Comparison of ENCODE assay signal across 9 cellular contexts in the genomic region with DNA sequence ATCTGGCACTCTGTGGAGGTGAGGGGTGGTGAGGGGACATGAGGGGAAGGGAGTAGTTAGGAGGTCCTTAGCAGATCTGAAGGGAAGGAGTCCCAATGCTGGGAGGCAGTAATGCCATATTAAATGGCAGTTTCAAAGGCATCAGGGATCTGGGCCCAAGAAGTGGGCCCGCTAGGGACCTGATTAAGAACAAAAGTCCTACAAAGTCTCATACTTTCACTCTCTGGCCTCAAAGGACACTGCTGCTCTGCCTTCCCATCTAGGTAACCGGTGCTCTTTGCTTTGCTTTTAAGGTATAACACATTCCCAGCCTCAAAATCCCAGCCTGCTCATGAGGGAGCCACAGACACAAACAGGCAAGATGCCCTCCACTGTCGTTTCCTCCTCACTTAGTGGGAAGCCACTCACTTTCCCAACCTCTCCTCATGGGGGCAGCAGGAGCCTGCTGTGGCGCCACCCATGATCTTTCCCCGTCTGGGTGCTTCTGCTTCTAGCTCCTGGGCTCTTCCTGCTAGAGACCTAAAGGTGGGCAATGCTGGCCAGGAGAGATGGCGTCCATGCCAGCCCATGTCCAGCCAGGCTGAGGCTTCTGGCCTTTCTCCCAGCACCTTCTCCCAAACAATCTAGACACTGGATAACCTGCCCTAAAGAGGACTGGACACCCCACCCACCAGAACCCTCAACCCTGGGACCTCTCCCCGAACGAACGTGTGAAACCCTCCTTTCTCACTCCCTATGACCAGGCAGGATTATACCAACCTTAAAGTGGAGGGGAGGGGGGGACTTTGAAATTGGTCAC.
DNase-seq lines count a peak whose midpoint lies in the region; FAIRE-seq and TF ChIP-seq lines count a peak whose summit lies in the region.
"Had no signal": no experiment of that assay in that cellular context is flagged by ENCODE, and none has a peak within 500 bp of the region (broad histone marks: within the 10 kb centered on the region; RNA-seq: fewer than 3 reads in every experiment).

No MANE protein-coding gene starts in this region.

- no peaks in the 10 kb centered on the region; the same call in 1 of the 2 replicates for H3K27me3 ChIP-seq in GM23248 (replicated peaks; ENCODE audit: insufficient read depth)
- no peaks in the 10 kb centered on the region for H3K27me3 ChIP-seq in SJCRH30
- no peaks in the 10 kb centered on the region for H3K27me3 ChIP-seq in bronchial epithelial cell (ENCODE audit: control insufficient read depth, insufficient read depth, low read length)

- no peaks in the 10 kb centered on the region for H3K9me3 ChIP-seq in GM23248 (ENCODE audit: low read depth)
- no peaks in the 10 kb centered on the region for H3K9me3 ChIP-seq in SJCRH30 (replicated peaks)

- H3K4me3 ChIP-seq in GM23248 = no peak overlapping the region
- no peak overlapping the region for H3K4me3 ChIP-seq in Jurkat, Clone E6-1 (ENCODE audit: low read length)
- no peak overlapping the region for H3K4me3 ChIP-seq in SJCRH30
- no peak overlapping the region for H3K4me3 ChIP-seq in bronchial epithelial cell (ENCODE audit: low read depth, low read length)

- H3K27ac ChIP-seq in GM23248 = no peak overlapping the region
- no peak overlapping the region for H3K27ac ChIP-seq in SJCRH30

- no peaks in the 10 kb centered on the region for H3K9me2 ChIP-seq in GM23248 (ENCODE audit: insufficient read depth)

- peak; percentile 70 for DNase-seq in activated naive CD4-positive, alpha-beta T cell treated with anti-CD3 and anti-CD28 coated beads for 36 hours
- no peak for DNase-seq in activated naive CD4-positive, alpha-beta T cell (lab: John Stamatoyannopoulos, UW)
- DNase-seq in GM23248 = peak; percentile 68
- DNase-seq in Jurkat, Clone E6-1 (ENCODE audit: low read depth, low spot score) = peak; percentile 38
- peak; percentile 77 to 86 for DNase-seq in SJCRH30
- peak; percentile 57 for DNase-seq in bronchial epithelial cell (ENCODE audit: low read depth)
- DNase-seq in kidney tubule cell (ENCODE audit: low spot score) = peak; percentile 82
- peak; percentile 29 to 42 for DNase-seq in stimulated activated CD8-positive, alpha-beta memory T cell treated with anti-CD3 and anti-CD28 coated beads, Interleukin-15, amount 100 ng/mL, for 48 hours (ENCODE audit: low read depth in 2 of 2)

- H3K36me3 ChIP-seq in GM23248 (ENCODE audit: low read depth) (no peaks in the 10 kb centered on the region), SJCRH30 (no peaks in the 10 kb centered on the region), bronchial epithelial cell (ENCODE audit: control insufficient read depth, insufficient read depth, low read length) (no peaks in the 10 kb centered on the region)

- no peaks in the 10 kb centered on the region for H3K9me3 Mint-ChIP-seq in activated naive CD4-positive, alpha-beta T cell treated with anti-CD3 and anti-CD28 coated beads for 36 hours
- H3K9me3 Mint-ChIP-seq: naive thymus-derived CD8-positive, alpha-beta T cell had no signal

- no peak overlapping the region for H3K9ac ChIP-seq in GM23248

- H3K27me3 Mint-ChIP-seq in activated naive CD4-positive, alpha-beta T cell treated with anti-CD3 and anti-CD28 coated beads for 36 hours (ENCODE audit: low read depth) = no peaks in the 10 kb centered on the region
- H3K27me3 Mint-ChIP-seq: naive thymus-derived CD8-positive, alpha-beta T cell had no signal

- FAIRE-seq in bronchial epithelial cell (lab: Jason Lieb, UNC) = no peak

- intact Hi-C loops in activated naive CD4-positive, alpha-beta T cell treated with anti-CD3 and anti-CD28 coated beads for 36 hours (cut with micrococcal nuclease) = loop anchor here (1.0 to 5.0 kb wide), 5 partner anchors 41 to 556 kb away; a partner anchor contains a TSS

- no peaks in the 10 kb centered on the region for H3K36me3 Mint-ChIP-seq in activated naive CD4-positive, alpha-beta T cell treated with anti-CD3 and anti-CD28 coated beads for 36 hours (ENCODE audit: low read depth)
- H3K36me3 Mint-ChIP-seq: naive thymus-derived CD8-positive, alpha-beta T cell had no signal

- H3K79me2 ChIP-seq in GM23248 (ENCODE audit: insufficient read depth) = no peaks in the 10 kb centered on the region

- CTCF ChIA-PET in activated naive CD4-positive, alpha-beta T cell treated with anti-CD3 and anti-CD28 coated beads for 36 hours (lab: Charles Lee) = interaction anchor here (0.6 to 4.1 kb wide), 5 partner anchors 45 to 438 kb away, joined by 3 to 23 read pairs (median 3); no protein-coding TSS in a partner anchor

- in situ Hi-C loops in GM23248 (cut with MboI) = loop anchor here (10.0 kb wide), 1 partner anchor 119 kb away; no protein-coding TSS in a partner anchor

- no peaks in the 10 kb centered on the region for H4K20me1 ChIP-seq in GM23248 (ENCODE audit: insufficient read depth)

- no peak overlapping the region for H3K4me3 Mint-ChIP-seq in activated naive CD4-positive, alpha-beta T cell treated with anti-CD3 and anti-CD28 coated beads for 36 hours
- H3K4me3 Mint-ChIP-seq: naive thymus-derived CD8-positive, alpha-beta T cell had no signal

- H3K4me2 ChIP-seq in GM23248 (ENCODE audit: unreplicated experiment) = no peak overlapping the region

- H2AFZ ChIP-seq in GM23248 = no peak overlapping the region

- H3F3A ChIP-seq in GM23248 (ENCODE audit: insufficient read depth) = no peaks in the 10 kb centered on the region

- H3K4me1 Mint-ChIP-seq in activated naive CD4-positive, alpha-beta T cell treated with anti-CD3 and anti-CD28 coated beads for 36 hours (ENCODE audit: low read depth) = peaks cover 3% of the 10 kb centered on the region

- TF ChIP-seq CTCF in bronchial epithelial cell (IDR thresholded peaks at IDR 0.05; ENCODE audit: insufficient read depth, low read length, severe bottlenecking) = peak; percentile 96

- no peak overlapping the region for H3K27ac Mint-ChIP-seq in activated naive CD4-positive, alpha-beta T cell treated with anti-CD3 and anti-CD28 coated beads for 36 hours
- H3K27ac Mint-ChIP-seq: naive thymus-derived CD8-positive, alpha-beta T cell had no signal

- H3K4me1 ChIP-seq in GM23248 (ENCODE audit: insufficient read depth) (no peaks in the 10 kb centered on the region), SJCRH30 (no peaks in the 10 kb centered on the region)

- WGBS in GM23248 (ENCODE audit: low coverage in 1 of 2, low lambda C conversion rate in 2 of 2, missing lambda C conversion rate in 2 of 2), 2 experiments = 31 to 33% methylated on average over 9 of the region's 9 CpGs

Comparison
In these comparisons a context has a peak if more than half of its experiments do, and no peak if none do; other contexts are left out.
1. DNase-seq: peak in activated naive CD4-positive, alpha-beta T cell treated with anti-CD3 and anti-CD28 coated beads for 36 hours (single experiment), GM23248 (single experiment), Jurkat, Clone E6-1 (single experiment), SJCRH30 (2 of 2), bronchial epithelial cell (single experiment), kidney tubule cell (single experiment) and stimulated activated CD8-positive, alpha-beta memory T cell treated with anti-CD3 and anti-CD28 coated beads, Interleukin-15, amount 100 ng/mL, for 48 hours (2 of 2); none in activated naive CD4-positive, alpha-beta T cell (0 of 4).